In the genomic region with DNA sequence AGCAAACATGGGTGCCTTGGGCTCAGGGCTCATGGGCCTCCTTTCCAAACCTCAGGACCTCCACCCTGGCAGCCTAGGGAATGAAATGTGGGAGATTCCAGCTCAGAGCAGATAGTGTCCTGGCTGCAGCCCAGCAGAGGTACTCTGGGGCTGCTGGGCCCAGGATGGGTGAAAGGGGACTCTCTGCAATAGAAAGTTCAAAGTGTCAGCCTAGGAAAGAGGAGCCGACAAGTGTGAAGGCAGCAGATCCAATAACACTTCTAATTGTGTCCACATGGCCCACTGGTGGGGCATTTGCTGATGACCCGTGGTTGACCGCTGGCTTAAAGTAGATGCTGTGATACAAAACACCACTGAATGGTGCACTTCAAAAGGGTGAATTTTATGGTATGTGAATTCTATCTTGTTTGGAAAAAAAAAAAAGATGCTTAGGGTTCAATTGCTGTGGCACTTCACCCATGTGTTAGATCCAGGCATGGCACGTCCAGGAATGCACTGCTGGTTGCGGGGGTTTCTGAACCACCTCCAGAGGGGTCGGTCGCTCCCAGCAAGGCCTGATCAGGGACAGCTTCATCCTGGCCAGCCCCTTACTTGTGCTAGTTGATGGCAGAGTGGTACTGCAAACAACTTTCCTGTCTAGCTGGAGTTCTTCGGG, we compare ENCODE assay signal across 12 cellular contexts. TPM values are rescaled to one million over a fixed set of nuclear protein-coding genes. Genes with fewer than 3 reads are reported as not detected.
DNase-seq lines count a peak whose midpoint lies in the region; ATAC-seq and TF ChIP-seq lines count a peak whose summit lies in the region.
"Had no signal": no experiment of that assay in that cellular context is flagged by ENCODE, and none has a peak within 500 bp of the region (broad histone marks: within the 10 kb centered on the region; RNA-seq: fewer than 3 reads in every experiment).

No MANE protein-coding gene starts in this region.

- TF ChIP-seq CTCF in Panc1 (IDR thresholded peaks at IDR 0.05) (no peak), nephron (IDR thresholded peaks at IDR 0.05; ENCODE audit: unreplicated experiment in 3 of 3) (no peak), transverse colon (IDR thresholded peaks at IDR 0.05) (no peak)

- no peak overlapping the region for H3K4me3 ChIP-seq in Panc1 (ENCODE audit: low read depth in 2 of 2, low read length in 2 of 2)
- H3K4me3 ChIP-seq in duodenal mucosa (ENCODE audit: low read depth in 1 of 2, low read length in 2 of 2): no peak overlapping the region
- H3K4me3 ChIP-seq in transverse colon: no peak overlapping the region

- H3K9me3 ChIP-seq in Panc1 (ENCODE audit: control insufficient read depth, insufficient read depth, low read depth, low read length) (no peaks in the 10 kb centered on the region), duodenal mucosa (ENCODE audit: control insufficient read depth in 1 of 2, low read length in 2 of 2) (no peaks in the 10 kb centered on the region), transverse colon (no peaks in the 10 kb centered on the region)

- CTCF ChIA-PET in Panc1 (lab: Charles Lee): no interaction called here

- H3K27me3 Mint-ChIP-seq in nephron (ENCODE audit: low read depth): peaks cover 3% of the 10 kb centered on the region

- in situ Hi-C loops in Panc1 (cut with HindIII; ENCODE audit: low pct_unique_long_range_greater_than_20kb, low sequenced_read_pairs) (no loop called here), transverse colon (cut with MboI; ENCODE audit: low pct_ligation_motif_present in 1 of 4, low pct_unique_long_range_greater_than_20kb in 1 of 4, low sequenced_read_pairs in 3 of 4) (no loop called here)

- peaks cover 61% of the 10 kb centered on the region for H3K36me3 Mint-ChIP-seq in nephron (ENCODE audit: low read depth)
- H3K36me3 Mint-ChIP-seq: CD8-positive, alpha-beta T cell; stimulated activated memory B cell treated with anti-CD40 and anti-IgM and Interleukin-4, amounts not matched to agents 10 μg/mL and 1 μg/mL and 100 μg/mL, for 72 hours had no signal

- no peak for DNase-seq in Panc1 (ENCODE audit: low read depth, low spot score)
- DNase-seq in transverse colon: no peak
- no peak for DNase-seq in anterior cingulate cortex (lab: John Stamatoyannopoulos, UW)
- no peak for DNase-seq in activated naive CD4-positive, alpha-beta T cell (lab: John Stamatoyannopoulos, UW)
- DNase-seq in SKM-1 (lab: John Stamatoyannopoulos, UW; ENCODE audit: unreplicated experiment): no peak
- DNase-seq: activated CD4-positive, alpha-beta T cell treated with anti-CD3 and anti-CD28 coated beads, Interleukin-2, amount 50 U/mL, for 48 hours; CD8-positive, alpha-beta T cell; NCI-H2107; stimulated activated CD4-positive, alpha-beta T cell treated with anti-CD3 and anti-CD28 coated beads, Interleukin-2, amount 100 ng/mL, for 24 hours had no signal

- no peaks in the 10 kb centered on the region for H3K9me3 Mint-ChIP-seq in nephron
- H3K9me3 Mint-ChIP-seq: CD8-positive, alpha-beta T cell; stimulated activated memory B cell treated with anti-CD40 and anti-IgM and Interleukin-4, amounts not matched to agents 10 μg/mL and 1 μg/mL and 100 μg/mL, for 72 hours had no signal

- no peak overlapping the region for H3K9ac ChIP-seq in duodenal mucosa (ENCODE audit: low read depth in 1 of 2, low read length in 2 of 2)

- peak overlapping the region; percentile 38 to 74 (median 68) for H3K27ac Mint-ChIP-seq in nephron
- H3K27ac Mint-ChIP-seq: CD8-positive, alpha-beta T cell; stimulated activated memory B cell treated with anti-CD40 and anti-IgM and Interleukin-4, amounts not matched to agents 10 μg/mL and 1 μg/mL and 100 μg/mL, for 72 hours had no signal

- H3K36me3 ChIP-seq in Panc1 (ENCODE audit: control insufficient read depth, insufficient read depth, low read length) (peaks cover 11% of the 10 kb centered on the region; the same call in 1 of the 2 replicates), duodenal mucosa (ENCODE audit: control insufficient read depth in 1 of 2, insufficient read depth in 2 of 2, low read length in 2 of 2) (peaks cover 0 to 26% of the 10 kb centered on the region in 2 donors), transverse colon (no peaks in the 10 kb centered on the region)

- 31 to 65% methylated on average over 4 to 8 of the region's 8 CpGs for WGBS in transverse colon (ENCODE audit: low coverage in 1 of 2), 2 donors

- POLR2A ChIA-PET in Panc1 (lab: Charles Lee): no interaction called here

- peaks cover 68% of the 10 kb centered on the region for H3K4me1 Mint-ChIP-seq in nephron
- H3K4me1 Mint-ChIP-seq: stimulated activated memory B cell treated with anti-CD40 and anti-IgM and Interleukin-4, amounts not matched to agents 10 μg/mL and 1 μg/mL and 100 μg/mL, for 72 hours had no signal

- H3K4me3 Mint-ChIP-seq in nephron: no peak overlapping the region
- H3K4me3 Mint-ChIP-seq: CD8-positive, alpha-beta T cell; stimulated activated memory B cell treated with anti-CD40 and anti-IgM and Interleukin-4, amounts not matched to agents 10 μg/mL and 1 μg/mL and 100 μg/mL, for 72 hours had no signal

- no peak for ATAC-seq in Panc1
- ATAC-seq: CD8-positive, alpha-beta T cell had no signal

- intact Hi-C loops in Panc1 (cut with micrococcal nuclease; ENCODE audit: unreplicated experiment): no loop called here
- intact Hi-C loops in transverse colon (cut with DNase I; ENCODE audit: low total_unique reads): no loop called here

- H3K27me3 ChIP-seq in Panc1 (ENCODE audit: control insufficient read depth, insufficient read depth, low read length): no peaks in the 10 kb centered on the region
- no peaks in the 10 kb centered on the region for H3K27me3 ChIP-seq in duodenal mucosa (ENCODE audit: control insufficient read depth in 1 of 2, insufficient read depth in 2 of 2, low read length in 2 of 2)
- H3K27me3 ChIP-seq in transverse colon: no peaks in the 10 kb centered on the region

- TF ChIP-seq POLR2A in transverse colon (IDR thresholded peaks at IDR 0.05): no peak

- no TSS peak for BruUV-seq in Panc1 (replicated peaks; lab: Mats Ljungman, UMichigan)

- H3K4me1 ChIP-seq in Panc1 (ENCODE audit: control insufficient read depth, insufficient read depth, low read length) (peaks cover 69% of the 10 kb centered on the region), duodenal mucosa (ENCODE audit: control insufficient read depth in 1 of 2, insufficient read depth in 2 of 2, low read length in 2 of 2) (peaks cover 66 to 70% of the 10 kb centered on the region in 2 donors), transverse colon (peaks cover 10 to 46% (median 37%) of the 10 kb centered on the region in 4 donors)

- peak overlapping the region; percentile 96 for H3K27ac ChIP-seq in Panc1 (ENCODE audit: low read length)
- H3K27ac ChIP-seq in duodenal mucosa (ENCODE audit: low read depth, low read length): peak overlapping the region; percentile 32
- H3K27ac ChIP-seq in transverse colon: peak overlapping the region; percentile 51 to 66 (median 59)

- TF ChIP-seq EP300 in transverse colon (IDR thresholded peaks at IDR 0.05; ENCODE audit: low read depth): no peak

RNA-seq across cellular contexts. Expression of a gene that starts 20.9 kb away (rescaled TPM):
- total RNA-seq in Panc1 (2021; ENCODE audit: unreplicated experiment) (146 TPM), transverse colon (10 to 100 TPM; 14.5 to 50.9 (median 23.8) TPM)
- polyA plus RNA-seq in Panc1 (2012; ENCODE audit: insufficient read length): 73.2 TPM
- total RNA-seq: CD8-positive, alpha-beta T cell had no signal

Comparison
In these comparisons a context has a peak if more than half of its experiments do, and no peak if none do; other contexts are left out.
1. H3K27ac ChIP-seq: peak in every context shown above with its lines; median percentile 96 in Panc1; 59 in transverse colon; 32 in duodenal mucosa.